13 cellular contexts compared by ENCODE assay signal in the genomic region with DNA sequence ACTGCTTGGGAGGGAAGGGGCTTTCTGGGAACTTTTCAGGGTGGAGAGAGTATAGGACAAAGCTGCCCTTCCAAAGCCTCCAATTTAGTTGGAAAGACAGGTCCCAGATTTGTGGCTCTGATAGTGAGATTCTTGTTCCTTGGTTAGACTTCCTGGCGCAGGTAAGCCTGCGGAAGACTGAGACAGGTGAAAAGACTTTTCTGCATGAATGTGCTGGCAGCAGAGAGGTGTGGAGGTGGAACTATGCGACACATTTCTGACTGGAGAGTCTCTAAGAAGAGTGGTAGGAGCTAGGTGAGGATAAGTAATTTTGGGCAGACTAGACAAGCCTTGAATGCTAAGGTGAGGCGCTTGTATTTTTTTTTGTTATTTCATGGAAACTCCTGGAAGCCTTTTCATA. TPM values are rescaled to one million over a fixed set of nuclear protein-coding genes. Genes with fewer than 3 reads are reported as not detected.
DNase-seq lines count a peak whose midpoint lies in the region; ATAC-seq and TF ChIP-seq lines count a peak whose summit lies in the region.
"Had no signal": no experiment of that assay in that cellular context is flagged by ENCODE, and none has a peak within 500 bp of the region (broad histone marks: within the 10 kb centered on the region; RNA-seq: fewer than 3 reads in every experiment).

No MANE protein-coding gene starts in this region.

- H3K4me3 Mint-ChIP-seq in stimulated activated naive CD8-positive, alpha-beta T cell treated with anti-CD3 and anti-CD28 coated beads, Interleukin-15, Interleukin-2, amounts not matched to agents 100 ng/mL and 50 ng/mL, for 24 hours = no peak overlapping the region
- H3K4me3 Mint-ChIP-seq in activated CD4-positive, alpha-beta memory T cell treated with anti-CD3 and anti-CD28 coated beads for 36 hours = peak overlapping the region; percentile 61

- H3K27ac Mint-ChIP-seq in stimulated activated naive CD8-positive, alpha-beta T cell treated with anti-CD3 and anti-CD28 coated beads, Interleukin-15, Interleukin-2, amounts not matched to agents 100 ng/mL and 50 ng/mL, for 24 hours = peak overlapping the region; percentile 47
- peak overlapping the region; percentile 68 for H3K27ac Mint-ChIP-seq in activated CD4-positive, alpha-beta memory T cell treated with anti-CD3 and anti-CD28 coated beads for 36 hours

- H3K36me3 ChIP-seq in iPS-18a (ENCODE audit: control insufficient read depth, low read depth, low read length) (peaks cover 15% of the 10 kb centered on the region), BE2C (peaks cover 47% of the 10 kb centered on the region)

- peak overlapping the region; percentile 55 for H3K27ac ChIP-seq in iPS-18a (ENCODE audit: low read length)

- H3K9me3 Mint-ChIP-seq in stimulated activated naive CD8-positive, alpha-beta T cell treated with anti-CD3 and anti-CD28 coated beads, Interleukin-15, Interleukin-2, amounts not matched to agents 100 ng/mL and 50 ng/mL, for 24 hours = no peaks in the 10 kb centered on the region
- H3K9me3 Mint-ChIP-seq in activated CD4-positive, alpha-beta memory T cell treated with anti-CD3 and anti-CD28 coated beads for 36 hours = no peaks in the 10 kb centered on the region

- intact Hi-C loops in activated CD4-positive, alpha-beta memory T cell treated with anti-CD3 and anti-CD28 coated beads for 36 hours (cut with micrococcal nuclease) = no loop called here

- no peaks in the 10 kb centered on the region for H3K27me3 Mint-ChIP-seq in stimulated activated naive CD8-positive, alpha-beta T cell treated with anti-CD3 and anti-CD28 coated beads, Interleukin-15, Interleukin-2, amounts not matched to agents 100 ng/mL and 50 ng/mL, for 24 hours
- no peaks in the 10 kb centered on the region for H3K27me3 Mint-ChIP-seq in activated CD4-positive, alpha-beta memory T cell treated with anti-CD3 and anti-CD28 coated beads for 36 hours

- H3K4me1 ChIP-seq in iPS-18a (ENCODE audit: control insufficient read depth, low read depth, low read length) = peaks cover 26% of the 10 kb centered on the region
- H3K4me1 ChIP-seq in BE2C = no peaks in the 10 kb centered on the region

- H3K27me3 ChIP-seq in iPS-18a (ENCODE audit: control insufficient read depth, insufficient read depth, low read length) = no peaks in the 10 kb centered on the region
- no peaks in the 10 kb centered on the region for H3K27me3 ChIP-seq in BE2C

- H3K9me3 ChIP-seq in iPS-18a (ENCODE audit: control insufficient read depth, low read depth, low read length) (no peaks in the 10 kb centered on the region), BE2C (no peaks in the 10 kb centered on the region)

- H3K4me3 ChIP-seq in iPS-18a (ENCODE audit: low read length) (no peak overlapping the region), BE2C (ENCODE audit: low read depth, low read length) (no peak overlapping the region)

- ATAC-seq in stimulated activated naive CD8-positive, alpha-beta T cell treated with anti-CD3 and anti-CD28 coated beads, Interleukin-15, Interleukin-2, amounts not matched to agents 100 U/mL and 50 U/mL, for 24 hours = no peak
- ATAC-seq in GM21515 (IDR thresholded peaks at IDR 0.05; ENCODE audit: unreplicated experiment) = no peak

- H3K36me3 Mint-ChIP-seq in stimulated activated naive CD8-positive, alpha-beta T cell treated with anti-CD3 and anti-CD28 coated beads, Interleukin-15, Interleukin-2, amounts not matched to agents 100 ng/mL and 50 ng/mL, for 24 hours (ENCODE audit: low read depth) = peaks cover 71% of the 10 kb centered on the region
- H3K36me3 Mint-ChIP-seq in activated CD4-positive, alpha-beta memory T cell treated with anti-CD3 and anti-CD28 coated beads for 36 hours = peaks cover 45% of the 10 kb centered on the region

- H3K9ac ChIP-seq in iPS-18a (ENCODE audit: low read length) = peak overlapping the region; percentile 46

- no peak for TF ChIP-seq CTCF in BE2C (IDR thresholded peaks at IDR 0.05; ENCODE audit: low read depth, low read length)

- CTCF ChIA-PET in activated CD4-positive, alpha-beta memory T cell treated with anti-CD3 and anti-CD28 coated beads for 36 hours (lab: Charles Lee) = interaction anchor here (1.0 kb wide), 1 partner anchor 16 kb away, joined by 3 read pairs; no protein-coding TSS in a partner anchor

- DNase-seq in stimulated activated naive CD8-positive, alpha-beta T cell treated with anti-CD3 and anti-CD28 coated beads, Interleukin-15, Interleukin-2, amounts not matched to agents 100 U/mL and 50 U/mL, for 24 hours = no peak
- DNase-seq in activated CD4-positive, alpha-beta memory T cell treated with anti-CD3 and anti-CD28 coated beads for 36 hours = no peak
- DNase-seq in BE2C (no peak), KG1 (lab: John Stamatoyannopoulos, UW) (no peak)
- no peak for DNase-seq in effector CD8-positive, alpha-beta T cell (lab: John Stamatoyannopoulos, UW)
- DNase-seq: amniotic stem cell; DND-41; NCI-H1092; SIG-M5; stimulated activated CD4-positive, alpha-beta T cell treated with anti-CD3 and anti-CD28 coated beads, Interleukin-4, amount 100 ng/mL, for 4 hours had no signal

- H3K4me1 Mint-ChIP-seq in stimulated activated naive CD8-positive, alpha-beta T cell treated with anti-CD3 and anti-CD28 coated beads, Interleukin-15, Interleukin-2, amounts not matched to agents 100 ng/mL and 50 ng/mL, for 24 hours (ENCODE audit: low read depth) = peaks cover 24% of the 10 kb centered on the region
- H3K4me1 Mint-ChIP-seq in activated CD4-positive, alpha-beta memory T cell treated with anti-CD3 and anti-CD28 coated beads for 36 hours (ENCODE audit: low read depth) = peaks cover 30% of the 10 kb centered on the region

- POLR2A ChIA-PET in activated CD4-positive, alpha-beta memory T cell treated with anti-CD3 and anti-CD28 coated beads for 36 hours (lab: Charles Lee) = no interaction called here

RNA-seq across cellular contexts. Expression of gene NANS, which starts 29.9 kb away (rescaled TPM):
- total RNA-seq in activated CD4-positive, alpha-beta memory T cell treated with anti-CD3 and anti-CD28 coated beads for 36 hours = 10 to 100 TPM; 48.4 to 51.9 TPM
- 83.3 TPM for polyA plus RNA-seq in BE2C (2012; ENCODE audit: insufficient read depth, insufficient read length, low read depth)

RNA-seq across cellular contexts. Expression of gene TRIM14, which starts 32.6 kb away (rescaled TPM):
- total RNA-seq in activated CD4-positive, alpha-beta memory T cell treated with anti-CD3 and anti-CD28 coated beads for 36 hours = 10 to 100 TPM; 49.1 to 52.7 TPM
- polyA plus RNA-seq in BE2C (2012; ENCODE audit: insufficient read depth, insufficient read length, low read depth) = 39.1 TPM
